4 cellular contexts compared by ENCODE assay signal in the genomic region with DNA sequence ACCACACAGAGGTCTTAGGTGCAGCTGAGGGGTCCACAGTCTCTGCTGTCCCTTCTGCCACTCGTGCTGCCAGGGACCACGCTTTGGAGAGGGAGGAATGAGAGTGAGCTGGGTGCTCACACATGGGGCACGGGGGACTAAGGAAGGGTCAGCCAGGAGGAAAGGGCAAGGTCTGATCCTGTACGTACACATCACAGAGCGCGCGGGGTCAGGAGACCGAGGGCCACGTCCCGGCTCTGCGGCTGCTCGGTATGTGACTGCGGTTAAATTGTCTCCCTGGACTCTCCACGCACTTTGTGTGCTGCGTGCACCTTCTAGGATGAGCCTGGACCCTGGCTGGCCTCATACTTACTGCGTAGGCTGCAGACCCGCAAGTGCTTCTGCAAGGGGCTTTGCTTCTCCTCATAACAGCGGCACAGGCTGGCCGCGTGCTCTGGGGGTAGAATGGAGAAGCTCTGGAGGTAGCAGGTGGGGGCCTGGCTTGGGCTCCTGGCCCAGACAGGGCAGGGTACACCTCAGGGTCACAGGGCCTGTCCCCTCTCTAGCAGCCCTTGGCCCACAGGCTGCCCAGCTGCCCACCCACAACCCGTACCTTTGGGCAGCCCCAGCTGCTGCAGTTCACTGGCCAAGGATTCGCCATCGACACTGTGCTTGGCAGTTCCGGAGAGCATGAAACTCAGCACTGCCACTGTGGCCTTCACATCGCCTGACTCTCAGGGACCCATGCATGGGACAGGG.
A peak's percentile ranks its signal among the peaks of the same experiment; 100 is the strongest.
DNase-seq lines count a peak whose midpoint lies in the region; ATAC-seq, FAIRE-seq and TF ChIP-seq lines count a peak whose summit lies in the region.
"Not testable (repeated sequence)": the region's sequence is repeated elsewhere in the genome, so short reads cannot be mapped to it uniquely, and the experiment has no call there.

No MANE protein-coding gene starts in this region.

- not testable (repeated sequence) for TF ChIP-seq EP300 in HepG2 (IDR thresholded peaks at IDR 0.05; ENCODE audit: low read depth in 2 of 2, low read length in 2 of 2); HepG2 (CRISPR knock-in tag; IDR thresholded peaks at IDR 0.05; ENCODE audit: borderline replicate concordance)

- not testable (repeated sequence) for TF ChIP-seq RAD21 in HepG2 (CRISPR knock-in tag; IDR thresholded peaks at IDR 0.05)

- H3K36me3 Mint-ChIP-seq in endodermal cell (ENCODE audit: low read depth); nephron progenitor cell (ENCODE audit: low read depth); type B pancreatic cell: not testable (repeated sequence)

- not testable (repeated sequence) for H3K9me3 Mint-ChIP-seq in endodermal cell, nephron progenitor cell, type B pancreatic cell

- H3K4me2 ChIP-seq in HepG2 (ENCODE audit: low read depth, low read length): peak overlapping the region; percentile 71

- WGBS in endodermal cell (ENCODE audit: insufficient coverage in 1 of 2, insufficient read length in 1 of 2), 2 experiments: 67 to 90% methylated on average over 3 to 12 of the region's 25 CpGs
- no CpG with 5 or more reads among the region's 25 CpGs for WGBS in HepG2 (ENCODE audit: low lambda C conversion rate)

- CTCF ChIA-PET in HepG2 (lab: Yijun Ruan, JAX; ENCODE audit: low intra/inter-chr PET ratio, low total read pairs): not testable (repeated sequence)

- not testable (repeated sequence) for H4K20me1 ChIP-seq in HepG2 (ENCODE audit: insufficient read depth, low read length)

- TSS peak; percentile 79 for BruUV-seq in HepG2 (replicated peaks; lab: Mats Ljungman, UMichigan)

- H3K36me3 ChIP-seq in endodermal cell (ENCODE audit: control insufficient read depth, insufficient read depth, low read length); HepG2 (replicated peaks in 1 of 2; ENCODE audit: control insufficient read depth in 1 of 2, insufficient read depth in 2 of 2, low read length in 2 of 2): not testable (repeated sequence)

- H3K4me3 ChIP-seq in endodermal cell (ENCODE audit: low read length): not testable (repeated sequence)
- peak overlapping the region in 2 of 3 experiments; percentile 40 to 57; a peak in 5 of 6 replicates for H3K4me3 ChIP-seq in HepG2 (replicated peaks in 1 of 3; ENCODE audit: insufficient read depth in 1 of 3, low read depth in 2 of 3, low read length in 3 of 3)

- intact Hi-C loops in HepG2 (cut with micrococcal nuclease; ENCODE audit: unreplicated experiment): not testable (repeated sequence)

- in situ Hi-C loops in HepG2 (cut with HindIII; ENCODE audit: extremely low pct_ligation_motif_present, low pct_unique_long_range_greater_than_20kb): not testable (repeated sequence)

- H3K27me3 Mint-ChIP-seq in endodermal cell (ENCODE audit: insufficient read depth); nephron progenitor cell (ENCODE audit: low read depth, poor library complexity); type B pancreatic cell: not testable (repeated sequence)

- not testable (repeated sequence) for TF ChIP-seq POLR2A in HepG2 (IDR thresholded peaks at IDR 0.05; ENCODE audit: insufficient read depth in 1 of 2, low read depth in 2 of 2, low read length in 2 of 2)

- H3K9me3 ChIP-seq in endodermal cell (ENCODE audit: control insufficient read depth, low read length); HepG2 (ENCODE audit: low read length): not testable (repeated sequence)

- not testable (repeated sequence) for H3K27me3 ChIP-seq in endodermal cell (ENCODE audit: control insufficient read depth, insufficient read depth, low read length, poor library complexity, severe bottlenecking); HepG2 (ENCODE audit: control insufficient read depth in 1 of 2, insufficient read depth in 2 of 2, low read length in 2 of 2)

- POLR2A ChIA-PET in HepG2 (lab: Yijun Ruan, JAX): not testable (repeated sequence)

- not testable (repeated sequence) for FAIRE-seq in HepG2 (lab: Jason Lieb, UNC)

- H3K4me1 Mint-ChIP-seq in endodermal cell: not testable (repeated sequence)
- H3K4me1 Mint-ChIP-seq in nephron progenitor cell (peaks cover 35% of the 10 kb centered on the region), type B pancreatic cell (ENCODE audit: unreplicated experiment) (peaks cover 16% of the 10 kb centered on the region)

- H3K27ac ChIP-seq in endodermal cell (ENCODE audit: low read depth, low read length): not testable (repeated sequence)
- peak overlapping the region; percentile 95 for H3K27ac ChIP-seq in HepG2 (ENCODE audit: extremely low read length, insufficient read depth, low read length)

- not testable (repeated sequence) for H3K79me2 ChIP-seq in HepG2 (ENCODE audit: insufficient read depth, low read length)

- not testable (repeated sequence) for H3K27ac Mint-ChIP-seq in endodermal cell, type B pancreatic cell
- H3K27ac Mint-ChIP-seq in nephron progenitor cell: peak overlapping the region; percentile 39

- DNase-seq in endodermal cell (peak; percentile 38), type B pancreatic cell (ENCODE audit: extremely low spot score, unreplicated experiment) (peak; percentile 53)
- DNase-seq in HepG2 (ENCODE audit: low spot score); nephron progenitor cell: not testable (repeated sequence)

- H3K4me1 ChIP-seq in endodermal cell (ENCODE audit: control insufficient read depth, insufficient read depth, low read length): not testable (repeated sequence)
- peaks cover 61% of the 10 kb centered on the region for H3K4me1 ChIP-seq in HepG2 (ENCODE audit: insufficient read depth, low read length)

- TF ChIP-seq CTCF in endodermal cell (conservative IDR thresholded peaks at IDR 0.05); HepG2 (CRISPR knock-in tag; IDR thresholded peaks at IDR 0.05); nephron progenitor cell (IDR thresholded peaks at IDR 0.05); type B pancreatic cell (conservative IDR thresholded peaks at IDR 0.05): not testable (repeated sequence)

- peak; percentile 60 for ATAC-seq in HepG2

- H3K4me3 Mint-ChIP-seq in endodermal cell, nephron progenitor cell, type B pancreatic cell: not testable (repeated sequence)

- not testable (repeated sequence) for H3K9ac ChIP-seq in endodermal cell (ENCODE audit: extremely low read depth, low read length, poor library complexity, severe bottlenecking)
- peak overlapping the region; percentile 62; the same call in 1 of the 2 replicates for H3K9ac ChIP-seq in HepG2 (ENCODE audit: insufficient read depth, low read depth, low read length)

- H2AFZ ChIP-seq in HepG2 (ENCODE audit: low read length): not testable (repeated sequence)

TF ChIP-seq in HepG2, 621 proteins besides CTCF, POLR2A, EP300 and RAD21:
- TF ChIP-seq HNRNPL (IDR thresholded peaks at IDR 0.05; ENCODE audit: low read depth, low read length) (peak; percentile 57; the same call in 1 of the 2 replicates), POLR2G (IDR thresholded peaks at IDR 0.05; ENCODE audit: low read depth, low read length) (0 out of 2 replicates have a peak, but pooled peaks have one; percentile 7), PHF8 (CRISPR knock-in tag; IDR thresholded peaks at IDR 0.05) (peak; percentile 36; the same call in 1 of the 2 replicates), GABPB1 (CRISPR knock-in tag; IDR thresholded peaks at IDR 0.05) (peak; percentile 32; the same call in 1 of the 2 replicates), ZFX (CRISPR knock-in tag; IDR thresholded peaks at IDR 0.05; ENCODE audit: low read depth) (0 out of 2 replicates have a peak, but pooled peaks have one; percentile 11), ZFY (CRISPR knock-in tag; IDR thresholded peaks at IDR 0.05) (peak; percentile 35)
- TF ChIP-seq, protein P1, sequence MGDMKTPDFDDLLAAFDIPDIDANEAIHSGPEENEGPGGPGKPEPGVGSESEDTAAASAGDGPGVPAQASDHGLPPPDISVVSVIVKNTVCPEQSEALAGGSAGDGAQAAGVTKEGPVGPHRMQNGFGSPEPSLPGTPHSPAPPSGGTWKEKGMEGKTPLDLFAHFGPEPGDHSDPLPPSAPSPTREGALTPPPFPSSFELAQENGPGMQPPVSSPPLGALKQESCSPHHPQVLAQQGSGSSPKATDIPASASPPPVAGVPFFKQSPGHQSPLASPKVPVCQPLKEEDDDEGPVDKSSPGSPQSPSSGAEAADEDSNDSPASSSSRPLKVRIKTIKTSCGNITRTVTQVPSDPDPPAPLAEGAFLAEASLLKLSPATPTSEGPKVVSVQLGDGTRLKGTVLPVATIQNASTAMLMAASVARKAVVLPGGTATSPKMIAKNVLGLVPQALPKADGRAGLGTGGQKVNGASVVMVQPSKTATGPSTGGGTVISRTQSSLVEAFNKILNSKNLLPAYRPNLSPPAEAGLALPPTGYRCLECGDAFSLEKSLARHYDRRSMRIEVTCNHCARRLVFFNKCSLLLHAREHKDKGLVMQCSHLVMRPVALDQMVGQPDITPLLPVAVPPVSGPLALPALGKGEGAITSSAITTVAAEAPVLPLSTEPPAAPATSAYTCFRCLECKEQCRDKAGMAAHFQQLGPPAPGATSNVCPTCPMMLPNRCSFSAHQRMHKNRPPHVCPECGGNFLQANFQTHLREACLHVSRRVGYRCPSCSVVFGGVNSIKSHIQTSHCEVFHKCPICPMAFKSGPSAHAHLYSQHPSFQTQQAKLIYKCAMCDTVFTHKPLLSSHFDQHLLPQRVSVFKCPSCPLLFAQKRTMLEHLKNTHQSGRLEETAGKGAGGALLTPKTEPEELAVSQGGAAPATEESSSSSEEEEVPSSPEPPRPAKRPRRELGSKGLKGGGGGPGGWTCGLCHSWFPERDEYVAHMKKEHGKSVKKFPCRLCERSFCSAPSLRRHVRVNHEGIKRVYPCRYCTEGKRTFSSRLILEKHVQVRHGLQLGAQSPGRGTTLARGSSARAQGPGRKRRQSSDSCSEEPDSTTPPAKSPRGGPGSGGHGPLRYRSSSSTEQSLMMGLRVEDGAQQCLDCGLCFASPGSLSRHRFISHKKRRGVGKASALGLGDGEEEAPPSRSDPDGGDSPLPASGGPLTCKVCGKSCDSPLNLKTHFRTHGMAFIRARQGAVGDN (CRISPR knock-in tag; IDR thresholded peaks at IDR 0.05): peak; percentile 77
